1 cellular context compared by ENCODE assay signal in the genomic region with DNA sequence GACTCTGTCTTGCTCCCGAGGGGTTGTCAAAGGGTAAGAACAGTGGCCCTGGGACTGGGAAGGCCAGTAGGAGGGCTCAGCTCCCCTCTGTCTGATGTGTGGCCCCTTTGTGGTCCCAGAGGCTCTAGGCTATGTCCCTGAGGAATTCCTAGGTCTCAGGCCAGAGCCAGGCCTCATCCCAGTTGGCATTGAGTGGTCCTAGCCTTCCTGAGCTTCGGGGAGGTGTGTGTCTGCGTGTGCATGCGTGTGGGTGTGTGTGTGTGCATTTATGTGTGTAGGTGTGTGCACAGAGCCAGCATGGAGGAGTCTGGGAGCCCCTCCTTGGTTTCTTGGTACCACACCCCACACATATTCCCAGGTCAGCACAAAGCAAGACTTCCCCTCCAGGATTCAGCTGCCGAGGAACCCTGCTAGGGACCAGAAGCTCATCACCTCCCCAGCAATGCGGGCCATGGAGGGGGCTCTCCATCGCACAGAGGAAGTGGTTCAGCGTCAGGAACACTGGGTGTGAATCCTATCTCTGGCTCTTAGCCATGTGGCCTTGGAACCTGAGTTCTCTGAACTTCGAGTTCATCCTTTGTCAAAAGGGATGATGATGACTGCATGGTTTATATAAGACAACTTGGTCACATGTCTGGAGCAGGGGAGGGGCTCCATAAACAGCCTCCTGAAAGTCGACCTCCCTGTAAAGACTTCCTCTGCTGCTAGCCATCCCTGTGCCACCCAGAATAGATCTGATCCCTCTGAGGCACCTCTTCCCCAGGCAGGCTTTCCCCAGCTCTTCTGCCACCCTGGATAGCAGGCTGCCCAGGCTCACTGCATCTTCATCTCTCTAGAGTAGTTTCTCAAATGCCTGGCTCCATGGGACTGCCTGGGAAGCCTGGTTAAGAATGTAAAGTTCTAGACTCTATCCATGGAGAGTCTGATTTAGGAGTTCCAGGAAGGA.
TF ChIP-seq lines count a peak whose summit lies in the region.

No MANE protein-coding gene starts in this region.

TF ChIP-seq in HepG2, 621 proteins besides CTCF, POLR2A, EP300 and RAD21 (continues in another document):
- 0 out of 2 replicates have a peak, but pooled peaks have one; percentile 27 for TF ChIP-seq ZNF335 (CRISPR knock-in tag; IDR thresholded peaks at IDR 0.05)
- TF ChIP-seq, protein P1, sequence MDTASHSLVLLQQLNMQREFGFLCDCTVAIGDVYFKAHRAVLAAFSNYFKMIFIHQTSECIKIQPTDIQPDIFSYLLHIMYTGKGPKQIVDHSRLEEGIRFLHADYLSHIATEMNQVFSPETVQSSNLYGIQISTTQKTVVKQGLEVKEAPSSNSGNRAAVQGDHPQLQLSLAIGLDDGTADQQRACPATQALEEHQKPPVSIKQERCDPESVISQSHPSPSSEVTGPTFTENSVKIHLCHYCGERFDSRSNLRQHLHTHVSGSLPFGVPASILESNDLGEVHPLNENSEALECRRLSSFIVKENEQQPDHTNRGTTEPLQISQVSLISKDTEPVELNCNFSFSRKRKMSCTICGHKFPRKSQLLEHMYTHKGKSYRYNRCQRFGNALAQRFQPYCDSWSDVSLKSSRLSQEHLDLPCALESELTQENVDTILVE (CRISPR knock-in tag; IDR thresholded peaks at IDR 0.05): no peak
- no peak for TF ChIP-seq LRRFIP1 (CRISPR knock-in tag; conservative IDR thresholded peaks at IDR 0.05)
- peak; percentile 62 for TF ChIP-seq SAP130 (CRISPR knock-in tag; IDR thresholded peaks at IDR 0.05; ENCODE audit: low read depth)
- TF ChIP-seq ZFYVE20 (CRISPR knock-in tag; IDR thresholded peaks at IDR 0.05; ENCODE audit: borderline replicate concordance, low read depth): no peak
- no peak for TF ChIP-seq YEATS2 (CRISPR knock-in tag; IDR thresholded peaks at IDR 0.05; ENCODE audit: borderline replicate concordance)
- TF ChIP-seq ZNF510 (CRISPR knock-in tag; IDR thresholded peaks at IDR 0.05; ENCODE audit: low read depth): no peak
- TF ChIP-seq HNF4A (CRISPR knock-in tag; IDR thresholded peaks at IDR 0.05): peak; percentile 51; the same call in 1 of the 2 replicates
- no peak for TF ChIP-seq ZNF672 (CRISPR knock-in tag; IDR thresholded peaks at IDR 0.05)
- no peak for TF ChIP-seq ZNF775 (CRISPR knock-in tag; IDR thresholded peaks at IDR 0.05; ENCODE audit: borderline replicate concordance)
- TF ChIP-seq ZNF709 (CRISPR knock-in tag; IDR thresholded peaks at IDR 0.05): no peak
- TF ChIP-seq FOXK2 (IDR thresholded peaks at IDR 0.05): no peak
- TF ChIP-seq, protein P2, sequence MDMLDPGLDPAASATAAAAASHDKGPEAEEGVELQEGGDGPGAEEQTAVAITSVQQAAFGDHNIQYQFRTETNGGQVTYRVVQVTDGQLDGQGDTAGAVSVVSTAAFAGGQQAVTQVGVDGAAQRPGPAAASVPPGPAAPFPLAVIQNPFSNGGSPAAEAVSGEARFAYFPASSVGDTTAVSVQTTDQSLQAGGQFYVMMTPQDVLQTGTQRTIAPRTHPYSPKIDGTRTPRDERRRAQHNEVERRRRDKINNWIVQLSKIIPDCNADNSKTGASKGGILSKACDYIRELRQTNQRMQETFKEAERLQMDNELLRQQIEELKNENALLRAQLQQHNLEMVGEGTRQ (IDR thresholded peaks at IDR 0.05; ENCODE audit: low read depth, low read length): peak; percentile 33; the same call in 1 of the 2 replicates
- TF ChIP-seq, protein P2 (CRISPR knock-in tag; IDR thresholded peaks at IDR 0.05; ENCODE audit: borderline replicate concordance): no peak
- no peak for TF ChIP-seq SOX13 (IDR thresholded peaks at IDR 0.05)
- peak in 1 of 2 experiments; percentile 41; a peak in 1 of 4 replicates for TF ChIP-seq SOX13 (CRISPR knock-in tag; conservative IDR thresholded peaks at IDR 0.05 in 1 of 2, IDR thresholded peaks at IDR 0.05 in 1 of 2)
- no peak for TF ChIP-seq ZBTB49 (CRISPR knock-in tag; IDR thresholded peaks at IDR 0.05; ENCODE audit: borderline replicate concordance)
- TF ChIP-seq ZMYM3 (CRISPR knock-in tag; IDR thresholded peaks at IDR 0.05): no peak
- TF ChIP-seq FOSL2 (CRISPR knock-in tag; IDR thresholded peaks at IDR 0.05): peak; percentile 44
- no peak for TF ChIP-seq REPIN1 (CRISPR knock-in tag; IDR thresholded peaks at IDR 0.05; ENCODE audit: borderline replicate concordance, low read depth)
- TF ChIP-seq ZNF687 (CRISPR knock-in tag; IDR thresholded peaks at IDR 0.05): peak; percentile 54
- TF ChIP-seq, protein P3, sequence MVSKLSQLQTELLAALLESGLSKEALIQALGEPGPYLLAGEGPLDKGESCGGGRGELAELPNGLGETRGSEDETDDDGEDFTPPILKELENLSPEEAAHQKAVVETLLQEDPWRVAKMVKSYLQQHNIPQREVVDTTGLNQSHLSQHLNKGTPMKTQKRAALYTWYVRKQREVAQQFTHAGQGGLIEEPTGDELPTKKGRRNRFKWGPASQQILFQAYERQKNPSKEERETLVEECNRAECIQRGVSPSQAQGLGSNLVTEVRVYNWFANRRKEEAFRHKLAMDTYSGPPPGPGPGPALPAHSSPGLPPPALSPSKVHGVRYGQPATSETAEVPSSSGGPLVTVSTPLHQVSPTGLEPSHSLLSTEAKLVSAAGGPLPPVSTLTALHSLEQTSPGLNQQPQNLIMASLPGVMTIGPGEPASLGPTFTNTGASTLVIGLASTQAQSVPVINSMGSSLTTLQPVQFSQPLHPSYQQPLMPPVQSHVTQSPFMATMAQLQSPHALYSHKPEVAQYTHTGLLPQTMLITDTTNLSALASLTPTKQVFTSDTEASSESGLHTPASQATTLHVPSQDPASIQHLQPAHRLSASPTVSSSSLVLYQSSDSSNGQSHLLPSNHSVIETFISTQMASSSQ (IDR thresholded peaks at IDR 0.05; ENCODE audit: low read depth): no peak
- TF ChIP-seq, protein P3 (CRISPR knock-in tag; IDR thresholded peaks at IDR 0.05; ENCODE audit: borderline replicate concordance): no peak
- TF ChIP-seq, protein P4, sequence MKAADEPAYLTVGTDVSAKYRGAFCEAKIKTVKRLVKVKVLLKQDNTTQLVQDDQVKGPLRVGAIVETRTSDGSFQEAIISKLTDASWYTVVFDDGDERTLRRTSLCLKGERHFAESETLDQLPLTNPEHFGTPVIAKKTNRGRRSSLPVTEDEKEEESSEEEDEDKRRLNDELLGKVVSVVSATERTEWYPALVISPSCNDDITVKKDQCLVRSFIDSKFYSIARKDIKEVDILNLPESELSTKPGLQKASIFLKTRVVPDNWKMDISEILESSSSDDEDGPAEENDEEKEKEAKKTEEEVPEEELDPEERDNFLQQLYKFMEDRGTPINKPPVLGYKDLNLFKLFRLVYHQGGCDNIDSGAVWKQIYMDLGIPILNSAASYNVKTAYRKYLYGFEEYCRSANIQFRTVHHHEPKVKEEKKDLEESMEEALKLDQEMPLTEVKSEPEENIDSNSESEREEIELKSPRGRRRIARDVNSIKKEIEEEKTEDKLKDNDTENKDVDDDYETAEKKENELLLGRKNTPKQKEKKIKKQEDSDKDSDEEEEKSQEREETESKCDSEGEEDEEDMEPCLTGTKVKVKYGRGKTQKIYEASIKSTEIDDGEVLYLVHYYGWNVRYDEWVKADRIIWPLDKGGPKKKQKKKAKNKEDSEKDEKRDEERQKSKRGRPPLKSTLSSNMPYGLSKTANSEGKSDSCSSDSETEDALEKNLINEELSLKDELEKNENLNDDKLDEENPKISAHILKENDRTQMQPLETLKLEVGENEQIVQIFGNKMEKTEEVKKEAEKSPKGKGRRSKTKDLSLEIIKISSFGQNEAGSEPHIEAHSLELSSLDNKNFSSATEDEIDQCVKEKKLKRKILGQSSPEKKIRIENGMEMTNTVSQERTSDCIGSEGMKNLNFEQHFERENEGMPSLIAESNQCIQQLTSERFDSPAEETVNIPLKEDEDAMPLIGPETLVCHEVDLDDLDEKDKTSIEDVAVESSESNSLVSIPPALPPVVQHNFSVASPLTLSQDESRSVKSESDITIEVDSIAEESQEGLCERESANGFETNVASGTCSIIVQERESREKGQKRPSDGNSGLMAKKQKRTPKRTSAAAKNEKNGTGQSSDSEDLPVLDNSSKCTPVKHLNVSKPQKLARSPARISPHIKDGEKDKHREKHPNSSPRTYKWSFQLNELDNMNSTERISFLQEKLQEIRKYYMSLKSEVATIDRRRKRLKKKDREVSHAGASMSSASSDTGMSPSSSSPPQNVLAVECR (CRISPR knock-in tag; IDR thresholded peaks at IDR 0.05; ENCODE audit: borderline replicate concordance): no peak
- TF ChIP-seq MED1 (CRISPR knock-in tag; IDR thresholded peaks at IDR 0.05): peak; percentile 31; the same call in 1 of the 2 replicates
- no peak; the same call in 1 of the 2 replicates for TF ChIP-seq ZNF792 (CRISPR knock-in tag; IDR thresholded peaks at IDR 0.05)
